ENCODE assay signal across 8 cellular contexts in the genomic region with DNA sequence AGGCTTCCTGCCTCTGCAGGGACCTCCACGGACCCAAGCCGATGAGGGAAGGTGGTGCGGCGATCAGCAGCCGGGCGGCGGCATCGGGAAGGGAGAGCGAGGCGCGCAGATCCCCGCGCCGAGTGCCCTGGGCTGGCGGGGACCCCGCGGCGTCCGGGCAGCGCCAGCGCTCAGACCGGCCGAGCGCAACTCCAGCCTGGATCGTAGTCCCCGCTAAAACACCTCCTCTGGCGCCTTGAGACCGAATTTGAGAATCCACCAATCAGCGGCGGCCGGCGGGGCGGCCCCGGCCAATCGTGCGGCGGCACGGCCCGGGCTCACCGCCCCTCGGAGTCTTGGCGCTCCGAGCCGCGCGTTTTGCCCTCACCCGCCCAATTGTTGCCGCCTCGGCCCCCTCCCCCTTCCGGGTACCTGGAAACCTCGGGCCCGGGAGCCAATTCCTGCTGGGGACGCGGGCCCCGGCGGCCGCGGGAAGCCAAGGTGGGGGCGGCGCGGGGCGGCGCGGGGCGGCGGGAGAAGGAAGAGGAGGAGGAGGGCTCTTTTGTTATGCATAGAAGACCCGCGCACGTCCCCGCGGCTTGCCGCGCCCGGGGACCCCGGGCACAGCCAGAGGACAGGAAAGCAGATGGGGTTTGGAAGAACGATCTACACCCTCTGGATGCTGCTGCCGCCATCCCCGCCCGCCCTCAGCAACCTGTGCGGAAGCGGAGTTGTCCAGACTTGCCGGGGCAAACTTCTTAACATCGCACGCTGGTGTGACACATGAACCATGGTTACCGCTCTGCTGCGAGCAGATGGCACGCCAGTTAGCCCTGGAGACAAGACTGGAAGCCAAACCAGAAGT. TPM values are rescaled to one million over a fixed set of nuclear protein-coding genes. Genes with fewer than 3 reads are reported as not detected.
DNase-seq lines count a peak whose midpoint lies in the region; ATAC-seq, FAIRE-seq and TF ChIP-seq lines count a peak whose summit lies in the region.

A gene with protein sequence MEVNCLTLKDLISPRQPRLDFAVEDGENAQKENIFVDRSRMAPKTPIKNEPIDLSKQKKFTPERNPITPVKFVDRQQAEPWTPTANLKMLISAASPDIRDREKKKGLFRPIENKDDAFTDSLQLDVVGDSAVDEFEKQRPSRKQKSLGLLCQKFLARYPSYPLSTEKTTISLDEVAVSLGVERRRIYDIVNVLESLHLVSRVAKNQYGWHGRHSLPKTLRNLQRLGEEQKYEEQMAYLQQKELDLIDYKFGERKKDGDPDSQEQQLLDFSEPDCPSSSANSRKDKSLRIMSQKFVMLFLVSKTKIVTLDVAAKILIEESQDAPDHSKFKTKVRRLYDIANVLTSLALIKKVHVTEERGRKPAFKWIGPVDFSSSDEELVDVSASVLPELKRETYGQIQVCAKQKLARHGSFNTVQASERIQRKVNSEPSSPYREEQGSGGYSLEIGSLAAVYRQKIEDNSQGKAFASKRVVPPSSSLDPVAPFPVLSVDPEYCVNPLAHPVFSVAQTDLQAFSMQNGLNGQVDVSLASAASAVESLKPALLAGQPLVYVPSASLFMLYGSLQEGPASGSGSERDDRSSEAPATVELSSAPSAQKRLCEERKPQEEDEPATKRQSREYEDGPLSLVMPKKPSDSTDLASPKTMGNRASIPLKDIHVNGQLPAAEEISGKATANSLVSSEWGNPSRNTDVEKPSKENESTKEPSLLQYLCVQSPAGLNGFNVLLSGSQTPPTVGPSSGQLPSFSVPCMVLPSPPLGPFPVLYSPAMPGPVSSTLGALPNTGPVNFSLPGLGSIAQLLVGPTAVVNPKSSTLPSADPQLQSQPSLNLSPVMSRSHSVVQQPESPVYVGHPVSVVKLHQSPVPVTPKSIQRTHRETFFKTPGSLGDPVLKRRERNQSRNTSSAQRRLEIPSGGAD (minus strand): TSS at position 209 of the 844 bp plus-strand sequence. CDS start 934 bp downstream, outside the sequence.

- H3K36me3 Mint-ChIP-seq in activated T-helper 17 cell treated with anti-CD3 and anti-CD28 coated beads, Interleukin-2, amount 50 U/mL, for 72 hours (ENCODE audit: low read depth), result peaks cover 27% of the 10 kb centered on the region
- peaks cover 16% of the 10 kb centered on the region for H3K36me3 Mint-ChIP-seq in nephron (ENCODE audit: low read depth)

- peak; percentile 93 for TF ChIP-seq POLR2A in H54 (IDR thresholded peaks at IDR 0.05; ENCODE audit: low read depth, low read length)

- peak within 1 kb of the TSS; percentile 92 for H3K4me3 Mint-ChIP-seq in activated T-helper 17 cell treated with anti-CD3 and anti-CD28 coated beads, Interleukin-2, amount 50 U/mL, for 72 hours
- peak within 1 kb of the TSS; percentile 80 to 92 (median 89) for H3K4me3 Mint-ChIP-seq in nephron

- peak; percentile 66 for FAIRE-seq in H54 (lab: Jason Lieb, UNC)

- H3K27ac Mint-ChIP-seq in activated T-helper 17 cell treated with anti-CD3 and anti-CD28 coated beads, Interleukin-2, amount 50 U/mL, for 72 hours, result peak within 1 kb of the TSS; percentile 77
- H3K27ac Mint-ChIP-seq in nephron, result peak within 1 kb of the TSS; percentile 32 to 70 (median 52)

- no peak for TF ChIP-seq CTCF in LNCaP clone FGC (IDR thresholded peaks at IDR 0.05; ENCODE audit: control insufficient read depth, extremely low read depth, insufficient read depth)
- no peak for TF ChIP-seq CTCF in fibroblast of the aortic adventitia (IDR thresholded peaks at IDR 0.05; ENCODE audit: insufficient read depth, low read length)
- TF ChIP-seq CTCF in nephron (IDR thresholded peaks at IDR 0.05; ENCODE audit: unreplicated experiment in 3 of 3), result no peak

- H3K9me3 Mint-ChIP-seq in activated T-helper 17 cell treated with anti-CD3 and anti-CD28 coated beads, Interleukin-2, amount 50 U/mL, for 72 hours, result no peaks in the 10 kb centered on the region
- no peaks in the 10 kb centered on the region for H3K9me3 Mint-ChIP-seq in nephron

- peak; percentile 95 for ATAC-seq in activated T-helper 17 cell treated with anti-CD3 and anti-CD28 coated beads, Interleukin-2, amount 50 U/mL, for 72 hours (replicated peaks)
- ATAC-seq in stimulated activated naive CD8-positive, alpha-beta T cell treated with anti-CD3 and anti-CD28 coated beads, Interleukin-15, Interleukin-2, amounts not matched to agents 100 U/mL and 50 U/mL, for 24 hours, result peak; percentile 98

- peaks cover 9% of the 10 kb centered on the region for H3K4me1 Mint-ChIP-seq in activated T-helper 17 cell treated with anti-CD3 and anti-CD28 coated beads, Interleukin-2, amount 50 U/mL, for 72 hours
- H3K4me1 Mint-ChIP-seq in nephron, result peaks cover 38% of the 10 kb centered on the region

- DNase-seq in ELF-1 (ENCODE audit: low read depth, low spot score), result peak; percentile 99
- peak; percentile 87 for DNase-seq in H54 (ENCODE audit: insufficient read length, low spot score)
- DNase-seq in LNCaP clone FGC (ENCODE audit: low read depth), result peak; percentile 72
- DNase-seq in RPMI8226, result peak; percentile 95
- DNase-seq in fibroblast of the aortic adventitia (ENCODE audit: low read depth), result peak; percentile 90
- peak; percentile 88 for DNase-seq in stimulated activated naive CD8-positive, alpha-beta T cell treated with anti-CD3 and anti-CD28 coated beads, Interleukin-15, Interleukin-2, amounts not matched to agents 100 U/mL and 50 U/mL, for 24 hours

- peak within 1 kb of the TSS; percentile 78 for H3K4me3 ChIP-seq in LNCaP clone FGC (ENCODE audit: low read depth, low read length)
- peak within 1 kb of the TSS; percentile 81 for H3K4me3 ChIP-seq in fibroblast of the aortic adventitia (ENCODE audit: low read depth, low read length)

- peaks cover 7% of the 10 kb centered on the region for H3K27me3 Mint-ChIP-seq in activated T-helper 17 cell treated with anti-CD3 and anti-CD28 coated beads, Interleukin-2, amount 50 U/mL, for 72 hours
- no peaks in the 10 kb centered on the region for H3K27me3 Mint-ChIP-seq in nephron (ENCODE audit: low read depth)

RNA-seq across cellular contexts. Expression of the gene that starts here (rescaled TPM):
- 10 to 100 TPM; 13.6 to 14.7 TPM for total RNA-seq in activated T-helper 17 cell treated with anti-CD3 and anti-CD28 coated beads, Interleukin-2, amount 50 U/mL, for 72 hours
- 2.3 and 23.4 TPM in 2 replicates for total RNA-seq in fibroblast of the aortic adventitia (ENCODE audit: low replicate concordance)

Comparison
In these comparisons a context has a peak if more than half of its experiments do, and no peak if none do; other contexts are left out.
1. Peak in every context shown above with its lines: DNase-seq, ATAC-seq and H3K4me3 ChIP-seq.